12 cellular contexts compared by ENCODE assay signal in genomic region chr3:197952440-197952839, GRCh38. TPM values are rescaled to one million over a fixed set of nuclear protein-coding genes. Genes with fewer than 3 reads are reported as not detected.
DNase-seq lines count a peak whose midpoint lies in the region; ATAC-seq and TF ChIP-seq lines count a peak whose summit lies in the region.
"Had no signal": no experiment of that assay in that cellular context is flagged by ENCODE, and none has a peak within 500 bp of the region (broad histone marks: within the 10 kb centered on the region; RNA-seq: fewer than 3 reads in every experiment).

No MANE protein-coding gene starts in this region.

- peaks cover 34% of the 10 kb centered on the region for H3K4me1 Mint-ChIP-seq in WTC11
- peaks cover 72% of the 10 kb centered on the region for H3K4me1 Mint-ChIP-seq in stimulated activated naive CD8-positive, alpha-beta T cell treated with anti-CD3 and anti-CD28 coated beads, Interleukin-15, amount 100 ng/mL, for 72 hours

- intact Hi-C loops in left ventricle myocardium inferior (cut with micrococcal nuclease) (no loop called here), left cardiac atrium (cut with DNase I) (no loop called here)

- peak overlapping the region; percentile 68; the same call in 1 of the 2 replicates for H3K27ac Mint-ChIP-seq in WTC11
- H3K27ac Mint-ChIP-seq in stimulated activated naive CD8-positive, alpha-beta T cell treated with anti-CD3 and anti-CD28 coated beads, Interleukin-15, amount 100 ng/mL, for 72 hours: peak overlapping the region; percentile 63 to 80

- H3K9me3 Mint-ChIP-seq in WTC11: no peaks in the 10 kb centered on the region
- H3K9me3 Mint-ChIP-seq in stimulated activated naive CD8-positive, alpha-beta T cell treated with anti-CD3 and anti-CD28 coated beads, Interleukin-15, amount 100 ng/mL, for 72 hours: no peaks in the 10 kb centered on the region

- H3K4me1 ChIP-seq in left ventricle myocardium inferior: peaks cover 66% of the 10 kb centered on the region
- H3K4me1 ChIP-seq in BE2C: no peaks in the 10 kb centered on the region; the same call in 1 of the 2 replicates

- ATAC-seq in left cardiac atrium: no peak
- ATAC-seq in WTC11: no peak
- no peak for ATAC-seq in stimulated activated naive CD8-positive, alpha-beta T cell treated with anti-CD3 and anti-CD28 coated beads, Interleukin-15, amount 100 ng/mL, for 72 hours

- no peaks in the 10 kb centered on the region; the same call in 1 of the 2 replicates for H3K27me3 Mint-ChIP-seq in WTC11 (ENCODE audit: low read depth)
- H3K27me3 Mint-ChIP-seq in stimulated activated naive CD8-positive, alpha-beta T cell treated with anti-CD3 and anti-CD28 coated beads, Interleukin-15, amount 100 ng/mL, for 72 hours: no peaks in the 10 kb centered on the region

- TF ChIP-seq CTCF in left ventricle myocardium inferior (IDR thresholded peaks at IDR 0.05; ENCODE audit: borderline replicate concordance): no peak
- no peak for TF ChIP-seq CTCF in WTC11 (IDR thresholded peaks at IDR 0.05)
- TF ChIP-seq CTCF in fibroblast of the aortic adventitia (IDR thresholded peaks at IDR 0.05; ENCODE audit: insufficient read depth, low read length): no peak
- no peak for TF ChIP-seq CTCF in BE2C (IDR thresholded peaks at IDR 0.05; ENCODE audit: low read depth, low read length)

- H3K4me3 Mint-ChIP-seq in WTC11: peak overlapping the region; percentile 97
- peak overlapping the region; percentile 79 to 80 for H3K4me3 Mint-ChIP-seq in stimulated activated naive CD8-positive, alpha-beta T cell treated with anti-CD3 and anti-CD28 coated beads, Interleukin-15, amount 100 ng/mL, for 72 hours

- H3K27ac ChIP-seq in left ventricle myocardium inferior (replicated peaks): peak overlapping the region; percentile 78

- DNase-seq in left ventricle myocardium inferior: no peak
- DNase-seq in left cardiac atrium: no peak
- DNase-seq in WTC11 (ENCODE audit: low spot score): no peak
- no peak for DNase-seq in fibroblast of the aortic adventitia (ENCODE audit: low read depth)
- no peak for DNase-seq in stimulated activated naive CD8-positive, alpha-beta T cell treated with anti-CD3 and anti-CD28 coated beads, Interleukin-15, amount 100 ng/mL, for 72 hours
- no peak for DNase-seq in CD1c-positive myeloid dendritic cell (ENCODE audit: extremely low spot score)
- DNase-seq in BE2C: no peak
- DNase-seq in NOMO-1 treated with dmso at 0.1 percent for 144 hours (lab: John Stamatoyannopoulos, UW; ENCODE audit: unreplicated experiment): no peak
- DNase-seq: activated effector memory CD4-positive, alpha-beta T cell treated with Interleukin-2 at 50 U/mL for 16 hours; effector CD8-positive, alpha-beta T cell; hippocampal formation; T1000 had no signal

- H3K4me3 ChIP-seq in left ventricle myocardium inferior (peak overlapping the region; percentile 74), fibroblast of the aortic adventitia (ENCODE audit: low read depth, low read length) (peak overlapping the region; percentile 9), BE2C (ENCODE audit: low read depth, low read length) (no peak overlapping the region)

- H3K9me3 ChIP-seq in left ventricle myocardium inferior (replicated peaks): no peaks in the 10 kb centered on the region
- H3K9me3 ChIP-seq in BE2C: no peaks in the 10 kb centered on the region

- POLR2A ChIA-PET in WTC11 (lab: Charles Lee): no interaction called here

- CTCF ChIA-PET in WTC11 (lab: Charles Lee): no interaction called here

- no peaks in the 10 kb centered on the region for H3K27me3 ChIP-seq in left ventricle myocardium inferior (ENCODE audit: low read depth)
- H3K27me3 ChIP-seq in BE2C: no peaks in the 10 kb centered on the region

- H3K36me3 Mint-ChIP-seq in WTC11: peaks cover 61% of the 10 kb centered on the region

- H3K36me3 ChIP-seq in left ventricle myocardium inferior (peaks cover 59% of the 10 kb centered on the region), BE2C (peaks cover 61% of the 10 kb centered on the region)

TF ChIP-seq in WTC11, 78 proteins besides CTCF, POLR2A, EP300 and RAD21 (continues in another document):
- TF ChIP-seq, protein P1, sequence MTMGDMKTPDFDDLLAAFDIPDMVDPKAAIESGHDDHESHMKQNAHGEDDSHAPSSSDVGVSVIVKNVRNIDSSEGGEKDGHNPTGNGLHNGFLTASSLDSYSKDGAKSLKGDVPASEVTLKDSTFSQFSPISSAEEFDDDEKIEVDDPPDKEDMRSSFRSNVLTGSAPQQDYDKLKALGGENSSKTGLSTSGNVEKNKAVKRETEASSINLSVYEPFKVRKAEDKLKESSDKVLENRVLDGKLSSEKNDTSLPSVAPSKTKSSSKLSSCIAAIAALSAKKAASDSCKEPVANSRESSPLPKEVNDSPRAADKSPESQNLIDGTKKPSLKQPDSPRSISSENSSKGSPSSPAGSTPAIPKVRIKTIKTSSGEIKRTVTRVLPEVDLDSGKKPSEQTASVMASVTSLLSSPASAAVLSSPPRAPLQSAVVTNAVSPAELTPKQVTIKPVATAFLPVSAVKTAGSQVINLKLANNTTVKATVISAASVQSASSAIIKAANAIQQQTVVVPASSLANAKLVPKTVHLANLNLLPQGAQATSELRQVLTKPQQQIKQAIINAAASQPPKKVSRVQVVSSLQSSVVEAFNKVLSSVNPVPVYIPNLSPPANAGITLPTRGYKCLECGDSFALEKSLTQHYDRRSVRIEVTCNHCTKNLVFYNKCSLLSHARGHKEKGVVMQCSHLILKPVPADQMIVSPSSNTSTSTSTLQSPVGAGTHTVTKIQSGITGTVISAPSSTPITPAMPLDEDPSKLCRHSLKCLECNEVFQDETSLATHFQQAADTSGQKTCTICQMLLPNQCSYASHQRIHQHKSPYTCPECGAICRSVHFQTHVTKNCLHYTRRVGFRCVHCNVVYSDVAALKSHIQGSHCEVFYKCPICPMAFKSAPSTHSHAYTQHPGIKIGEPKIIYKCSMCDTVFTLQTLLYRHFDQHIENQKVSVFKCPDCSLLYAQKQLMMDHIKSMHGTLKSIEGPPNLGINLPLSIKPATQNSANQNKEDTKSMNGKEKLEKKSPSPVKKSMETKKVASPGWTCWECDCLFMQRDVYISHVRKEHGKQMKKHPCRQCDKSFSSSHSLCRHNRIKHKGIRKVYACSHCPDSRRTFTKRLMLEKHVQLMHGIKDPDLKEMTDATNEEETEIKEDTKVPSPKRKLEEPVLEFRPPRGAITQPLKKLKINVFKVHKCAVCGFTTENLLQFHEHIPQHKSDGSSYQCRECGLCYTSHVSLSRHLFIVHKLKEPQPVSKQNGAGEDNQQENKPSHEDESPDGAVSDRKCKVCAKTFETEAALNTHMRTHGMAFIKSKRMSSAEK (CRISPR knock-in tag; IDR thresholded peaks at IDR 0.05; ENCODE audit: borderline replicate concordance): no peak
- no peak for TF ChIP-seq ZNF671 (CRISPR knock-in tag; IDR thresholded peaks at IDR 0.05)
- no peak for TF ChIP-seq FOXK1 (CRISPR knock-in tag; IDR thresholded peaks at IDR 0.05)
- no peak for TF ChIP-seq SOX15 (CRISPR knock-in tag; IDR thresholded peaks at IDR 0.05)
- TF ChIP-seq, protein P2, sequence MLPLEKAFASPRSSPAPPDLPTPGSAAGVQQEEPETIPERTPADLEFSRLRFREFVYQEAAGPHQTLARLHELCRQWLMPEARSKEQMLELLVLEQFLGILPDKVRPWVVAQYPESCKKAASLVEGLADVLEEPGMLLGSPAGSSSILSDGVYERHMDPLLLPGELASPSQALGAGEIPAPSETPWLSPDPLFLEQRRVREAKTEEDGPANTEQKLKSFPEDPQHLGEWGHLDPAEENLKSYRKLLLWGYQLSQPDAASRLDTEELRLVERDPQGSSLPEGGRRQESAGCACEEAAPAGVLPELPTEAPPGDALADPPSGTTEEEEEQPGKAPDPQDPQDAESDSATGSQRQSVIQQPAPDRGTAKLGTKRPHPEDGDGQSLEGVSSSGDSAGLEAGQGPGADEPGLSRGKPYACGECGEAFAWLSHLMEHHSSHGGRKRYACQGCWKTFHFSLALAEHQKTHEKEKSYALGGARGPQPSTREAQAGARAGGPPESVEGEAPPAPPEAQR (CRISPR knock-in tag; IDR thresholded peaks at IDR 0.05): no peak
- no peak for TF ChIP-seq MYBL2 (CRISPR knock-in tag; IDR thresholded peaks at IDR 0.05)
- no peak for TF ChIP-seq JAZF1 (CRISPR knock-in tag; IDR thresholded peaks at IDR 0.05)
- TF ChIP-seq ESRRA (CRISPR knock-in tag; IDR thresholded peaks at IDR 0.05; ENCODE audit: borderline replicate concordance): no peak
- no peak for TF ChIP-seq CREM (CRISPR knock-in tag; IDR thresholded peaks at IDR 0.05)
- TF ChIP-seq, protein P3, sequence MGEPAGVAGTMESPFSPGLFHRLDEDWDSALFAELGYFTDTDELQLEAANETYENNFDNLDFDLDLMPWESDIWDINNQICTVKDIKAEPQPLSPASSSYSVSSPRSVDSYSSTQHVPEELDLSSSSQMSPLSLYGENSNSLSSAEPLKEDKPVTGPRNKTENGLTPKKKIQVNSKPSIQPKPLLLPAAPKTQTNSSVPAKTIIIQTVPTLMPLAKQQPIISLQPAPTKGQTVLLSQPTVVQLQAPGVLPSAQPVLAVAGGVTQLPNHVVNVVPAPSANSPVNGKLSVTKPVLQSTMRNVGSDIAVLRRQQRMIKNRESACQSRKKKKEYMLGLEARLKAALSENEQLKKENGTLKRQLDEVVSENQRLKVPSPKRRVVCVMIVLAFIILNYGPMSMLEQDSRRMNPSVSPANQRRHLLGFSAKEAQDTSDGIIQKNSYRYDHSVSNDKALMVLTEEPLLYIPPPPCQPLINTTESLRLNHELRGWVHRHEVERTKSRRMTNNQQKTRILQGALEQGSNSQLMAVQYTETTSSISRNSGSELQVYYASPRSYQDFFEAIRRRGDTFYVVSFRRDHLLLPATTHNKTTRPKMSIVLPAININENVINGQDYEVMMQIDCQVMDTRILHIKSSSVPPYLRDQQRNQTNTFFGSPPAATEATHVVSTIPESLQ (CRISPR knock-in tag; IDR thresholded peaks at IDR 0.05): no peak

RNA-seq across cellular contexts. Expression of gene RPL35A, which starts 2.5 kb away (rescaled TPM):
- total RNA-seq in left ventricle myocardium inferior (775 TPM), left cardiac atrium (100 to 1,000 TPM; 716 to 727 TPM), WTC11 (2021) (1,384 to 1,463 TPM (median 1,429 TPM) in 3 replicates), fibroblast of the aortic adventitia (ENCODE audit: low replicate concordance) (212 and 1,042 TPM in 2 replicates)
- 725 TPM for polyA plus RNA-seq in BE2C (2012; ENCODE audit: insufficient read depth, insufficient read length, low read depth)

RNA-seq across cellular contexts. Expression of gene LMLN, which starts 7.6 kb away (rescaled TPM):
- total RNA-seq in left ventricle myocardium inferior (10.6 TPM), left cardiac atrium (1 to 10 TPM; 6.9 to 7.0 TPM), WTC11 (2021) (3.6 to 5.2 TPM (median 4.2 TPM) in 3 replicates), fibroblast of the aortic adventitia (ENCODE audit: low replicate concordance) (9.2 and 18.1 TPM in 2 replicates)
- 2.5 TPM for polyA plus RNA-seq in BE2C (2012; ENCODE audit: insufficient read depth, insufficient read length, low read depth)
